ENCODE assay signal across 8 cellular contexts in the genomic region with DNA sequence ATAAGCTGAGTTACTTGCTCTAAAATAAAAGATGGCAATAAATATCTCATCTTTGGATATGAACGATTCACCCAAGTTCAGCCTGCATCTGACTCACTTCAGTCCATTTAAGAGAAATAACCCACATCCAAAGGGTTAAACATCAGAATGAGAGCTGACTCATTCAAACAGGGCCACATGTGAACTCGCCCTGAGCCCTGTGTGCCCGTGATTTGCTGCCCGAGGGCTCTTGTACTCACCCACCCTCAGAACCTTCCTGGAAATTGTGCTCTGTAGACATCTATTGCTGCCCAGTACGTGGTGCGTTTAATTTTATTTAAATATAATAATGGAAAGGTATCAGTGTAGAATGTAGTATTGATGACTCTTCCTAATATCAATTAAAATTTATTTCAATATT.
DNase-seq lines count a peak whose midpoint lies in the region; ATAC-seq and TF ChIP-seq lines count a peak whose summit lies in the region.

No MANE protein-coding gene starts in this region.

- no peaks in the 10 kb centered on the region for H3K27me3 Mint-ChIP-seq in natural killer cell (ENCODE audit: low read depth in 2 of 2)

- CTCF ChIA-PET in PC-3 (lab: Charles Lee) = no interaction called here

- H3K9ac ChIP-seq in PC-3 (ENCODE audit: low read length) = no peak overlapping the region

- peaks cover 80% of the 10 kb centered on the region for H3K79me2 ChIP-seq in PC-3 (ENCODE audit: low read length)

- H3K27me3 ChIP-seq in PC-3 (ENCODE audit: low read length) = no peaks in the 10 kb centered on the region
- H3K27me3 ChIP-seq in breast epithelium = no peaks in the 10 kb centered on the region
- H3K27me3 ChIP-seq in dorsolateral prefrontal cortex = no peaks in the 10 kb centered on the region

- DNase-seq in COLO829 (ENCODE audit: low spot score) (peak; percentile 94), PC-3 (peak; percentile 73), breast epithelium (ENCODE audit: low spot score in 2 of 2) (no peak), natural killer cell (no peak), cortex of kidney (lab: John Stamatoyannopoulos, UW) (no peak), dorsolateral prefrontal cortex (no peak)

- POLR2A ChIA-PET in PC-3 (lab: Charles Lee; ENCODE audit: unreplicated experiment) = interaction anchor here (0.5 to 0.7 kb wide), 2 partner anchors 16 to 37 kb away, joined by 3 read pairs; no protein-coding TSS in a partner anchor

- no peaks in the 10 kb centered on the region for H3K36me3 Mint-ChIP-seq in natural killer cell

- intact Hi-C loops in PC-3 (cut with micrococcal nuclease) = loop anchor here (2.0 to 10.0 kb wide), 2 partner anchors 17 to 127 kb away; no protein-coding TSS in a partner anchor
- intact Hi-C loops in breast epithelium (cut with DNase I; ENCODE audit: low total_unique reads) = loop anchor here (5.0 kb wide), 1 partner anchor 34 kb away; no protein-coding TSS in a partner anchor
- intact Hi-C loops in natural killer cell (cut with micrococcal nuclease) = loop anchor here (5.0 kb wide), 1 partner anchor 34 kb away; no protein-coding TSS in a partner anchor
- intact Hi-C loops in dorsolateral prefrontal cortex (cut with DNase I) = no loop called here

- ATAC-seq in PC-3 (peak; percentile 62), natural killer cell (peak; percentile 65 to 83 (median 70)), GM19324 (IDR thresholded peaks at IDR 0.05; ENCODE audit: low FRiP score, unreplicated experiment) (no peak), HG03469 (IDR thresholded peaks at IDR 0.05; ENCODE audit: unreplicated experiment) (no peak)

- no peak overlapping the region for H3K4me3 ChIP-seq in PC-3 (ENCODE audit: low read length)
- H3K4me3 ChIP-seq in breast epithelium = no peak overlapping the region
- H3K4me3 ChIP-seq in dorsolateral prefrontal cortex = no peak overlapping the region

- H3K9me3 Mint-ChIP-seq in natural killer cell = no peaks in the 10 kb centered on the region

- H3K36me3 ChIP-seq in PC-3 (ENCODE audit: low read depth, low read length) (peaks cover 11% of the 10 kb centered on the region; the same call in 1 of the 2 replicates), breast epithelium (no peaks in the 10 kb centered on the region)

- peak overlapping the region; percentile 45 for H3K4me3 Mint-ChIP-seq in natural killer cell

- TF ChIP-seq CTCF in PC-3 (conservative IDR thresholded peaks at IDR 0.05; ENCODE audit: low read depth, low read length) (no peak), breast epithelium (IDR thresholded peaks at IDR 0.05) (no peak), natural killer cell (IDR thresholded peaks at IDR 0.05) (no peak), dorsolateral prefrontal cortex (IDR thresholded peaks at IDR 0.05 in 54 of 56, conservative IDR thresholded peaks at IDR 0.05 in 2 of 56; ENCODE audit: low read depth in 1 of 56, partially characterized antibody in 56 of 56) (no peak)

- no peaks in the 10 kb centered on the region for H3F3A ChIP-seq in PC-3 (ENCODE audit: low read length, unreplicated experiment)

- H3K9me3 ChIP-seq in PC-3 (ENCODE audit: low read length) (no peaks in the 10 kb centered on the region), breast epithelium (no peaks in the 10 kb centered on the region)

- H3K9me2 ChIP-seq in PC-3 (replicated peaks; ENCODE audit: low read length) = no peaks in the 10 kb centered on the region

- H3K4me1 ChIP-seq in PC-3 (ENCODE audit: insufficient read depth, low read length) (peaks cover 27% of the 10 kb centered on the region), breast epithelium (peaks cover 0 to 16% of the 10 kb centered on the region in 2 donors)

- no peak overlapping the region for H3K27ac ChIP-seq in PC-3 (ENCODE audit: low read length)
- H3K27ac ChIP-seq in breast epithelium = peak overlapping the region; percentile 72 to 84
- no peak overlapping the region for H3K27ac ChIP-seq in dorsolateral prefrontal cortex

- no TSS peak for BruUV-seq in PC-3 (replicated peaks; lab: Mats Ljungman, UMichigan)

- H3K4me2 ChIP-seq in PC-3 (ENCODE audit: low read length) = peak overlapping the region; percentile 40

- no peak overlapping the region for H2AFZ ChIP-seq in PC-3 (ENCODE audit: low read length)

- H3K27ac Mint-ChIP-seq in natural killer cell = peak overlapping the region; percentile 54 to 67

- no peak for TF ChIP-seq POLR2A in breast epithelium (IDR thresholded peaks at IDR 0.05)

- H3K4me1 Mint-ChIP-seq in natural killer cell = peaks cover 60 to 61% of the 10 kb centered on the region in 2 donors

- H4K20me1 ChIP-seq in PC-3 (ENCODE audit: low read length) = peaks cover 4% of the 10 kb centered on the region; the same call in 1 of the 2 replicates

Comparison
In these comparisons a context has a peak if more than half of its experiments do, and no peak if none do; other contexts are left out.
1. DNase-seq: peak in COLO829 (single experiment) and PC-3 (single experiment); none in breast epithelium (0 of 2), natural killer cell (single experiment), cortex of kidney (single experiment) and dorsolateral prefrontal cortex (0 of 10).
2. ATAC-seq: peak in PC-3 (single experiment) and natural killer cell (3 of 3); none in GM19324 (single experiment) and HG03469 (single experiment).
3. H3K27ac ChIP-seq: peak in breast epithelium (2 of 2); none in PC-3 (single experiment) and dorsolateral prefrontal cortex (0 of 59).
4. intact Hi-C loops: an anchor here in PC-3 (2.0 to 10.0 kb wide), breast epithelium (5.0 kb wide) and natural killer cell (5.0 kb wide); none called in dorsolateral prefrontal cortex.